8 cellular contexts compared by ENCODE assay signal in the genomic region with DNA sequence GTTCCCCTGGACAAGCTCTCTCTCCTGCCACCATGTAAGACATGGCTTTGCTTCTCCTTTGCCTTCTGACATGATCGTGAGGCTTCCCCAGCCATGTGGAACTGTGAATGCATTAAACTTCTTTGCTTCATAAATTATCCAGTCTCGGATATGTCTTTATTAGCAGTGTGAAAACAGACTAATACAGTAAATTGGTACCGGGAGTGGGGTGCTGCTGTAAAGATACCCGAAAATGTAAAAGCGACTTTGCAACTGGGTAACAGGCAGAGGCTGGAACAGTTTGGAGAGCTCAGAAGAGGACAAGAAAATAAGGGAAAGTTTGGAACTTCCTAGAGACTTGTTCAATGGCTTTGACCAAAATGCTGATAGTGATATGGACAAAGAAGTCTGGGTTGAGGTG. TPM values are rescaled to one million over a fixed set of nuclear protein-coding genes. Genes with fewer than 3 reads are reported as not detected.
"Had no signal": no experiment of that assay in that cellular context is flagged by ENCODE, and none has a peak within 500 bp of the region (broad histone marks: within the 10 kb centered on the region; RNA-seq: fewer than 3 reads in every experiment).

No MANE protein-coding gene starts in this region.

RNA-seq across cellular contexts. Expression of a gene that starts 46.1 kb away (rescaled TPM):
- total RNA-seq: activated B cell treated with CpG ODN at 0.5 μM for 24 hours; activated CD4-positive, alpha-beta memory T cell treated with anti-CD3 and anti-CD28 coated beads for 36 hours; activated CD4-positive, alpha-beta memory T cell treated with anti-CD3 and anti-CD28 coated beads, Interleukin-2, amount 10 ng/mL, durations not matched to agents 7 days and 5 days; activated CD4-positive, alpha-beta T cell treated with anti-CD3 and anti-CD28 coated beads, Interleukin-2, amount 10 ng/mL, durations not matched to agents 24 days and 14 days; activated CD4-positive, alpha-beta T cell treated with anti-CD3 and anti-CD28 coated beads, Interleukin-2, amount 10 ng/mL, durations not matched to agents 7 days and 5 days; T-helper 1 cell treated with Interleukin-12 subunit alpha and Interleukin-12 subunit beta and Interleukin-4 antibody, amounts not matched to agents 30 ng/mL and 1 ng/mL, for 36 hours; T-helper 17 cell; T-helper 2 cell treated with Interferon-gamma antibody and Interleukin-4, amounts not matched to agents 100 ng/mL and 5 ng/mL, for 36 hours had no signal
